ENCODE assay signal across 8 cellular contexts in the genomic region with DNA sequence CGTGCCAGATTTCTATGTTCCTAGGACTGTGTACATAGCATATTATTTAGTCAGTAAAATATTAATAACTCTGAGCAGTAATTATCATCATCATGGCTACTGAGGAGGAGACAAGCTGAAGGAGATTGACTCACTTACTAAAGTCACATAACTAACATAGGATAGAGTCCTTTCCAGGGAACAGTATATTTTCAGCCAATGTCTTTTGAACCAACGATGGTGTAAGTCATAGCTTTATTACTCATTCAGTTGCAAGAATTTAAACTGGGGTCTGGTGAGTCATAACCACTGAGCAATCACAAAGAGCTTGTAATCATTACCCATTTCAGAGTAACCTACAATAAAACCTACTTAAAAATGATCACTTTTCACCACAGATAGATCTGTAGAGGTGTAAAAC.
DNase-seq lines count a peak whose midpoint lies in the region; ATAC-seq and TF ChIP-seq lines count a peak whose summit lies in the region.
"Had no signal": no experiment of that assay in that cellular context is flagged by ENCODE, and none has a peak within 500 bp of the region (broad histone marks: within the 10 kb centered on the region; RNA-seq: fewer than 3 reads in every experiment).

No MANE protein-coding gene starts in this region.

- H3K4me3 ChIP-seq in choroid plexus epithelial cell (ENCODE audit: low read depth, low read length), result no peak overlapping the region
- H3K4me3 ChIP-seq: pancreas had no signal

- TF ChIP-seq CTCF in choroid plexus epithelial cell (conservative IDR thresholded peaks at IDR 0.05; ENCODE audit: low read depth, low read length), result no peak

- DNase-seq in HT-29 (ENCODE audit: low spot score) (peak; percentile 49), choroid plexus epithelial cell (ENCODE audit: low read depth) (peak; percentile 90), stromal cell of bone marrow (ENCODE audit: low read depth) (peak; percentile 60), SKM-1 treated with dmso at 0.1 percent for 144 hours (lab: John Stamatoyannopoulos, UW; ENCODE audit: unreplicated experiment) (no peak)
- DNase-seq: pancreas had no signal

- ATAC-seq in GM21423 (IDR thresholded peaks at IDR 0.05; ENCODE audit: unreplicated experiment) (peak; percentile 75), HG02884 (IDR thresholded peaks at IDR 0.05; ENCODE audit: unreplicated experiment) (no peak), HG02763 (IDR thresholded peaks at IDR 0.05; ENCODE audit: unreplicated experiment) (no peak)
